In the genomic region with DNA sequence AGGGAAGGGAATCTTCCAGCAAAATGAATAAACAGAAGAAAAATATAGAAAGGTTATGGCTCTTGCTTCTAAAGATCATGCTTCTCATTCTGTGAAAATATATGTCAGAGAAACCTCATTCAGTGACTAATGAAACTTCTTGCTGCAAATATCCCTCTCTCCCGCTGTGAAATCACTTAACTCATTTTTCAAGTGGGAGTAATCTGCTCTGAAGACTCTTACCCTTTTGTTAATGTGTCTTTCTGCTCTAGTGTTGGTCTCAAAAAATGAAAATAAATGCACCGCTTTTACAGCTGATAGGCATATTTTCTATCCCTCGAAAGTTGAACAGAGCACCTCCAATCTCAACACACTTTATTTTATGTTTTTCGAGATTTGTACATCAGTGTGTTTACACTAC, we compare ENCODE assay signal across 20 cellular contexts.
"Had no signal": no experiment of that assay in that cellular context is flagged by ENCODE, and none has a peak within 500 bp of the region (broad histone marks: within the 10 kb centered on the region; RNA-seq: fewer than 3 reads in every experiment).

No MANE protein-coding gene starts in this region.

- H3K27ac ChIP-seq: adrenal gland, esophagus muscularis mucosa, gastroesophageal sphincter, heart left ventricle, left ventricle myocardium inferior, sigmoid colon, stomach, testis had no signal

- ATAC-seq: activated naive CD4-positive, alpha-beta T cell treated with anti-CD3 and anti-CD28 coated beads, Interleukin-2, amount 50 U/mL, for 72 hours; gastroesophageal sphincter; heart left ventricle; stimulated activated effector memory CD8-positive, alpha-beta T cell treated with anti-CD3 and anti-CD28 coated beads, Interleukin-12 subunit alpha, Interleukin-12 subunit beta, amount 100 ng/mL, for 72 hours had no signal

- H3K4me3 ChIP-seq: adrenal gland, esophagus muscularis mucosa, gastroesophageal sphincter, heart left ventricle, left ventricle myocardium inferior, sigmoid colon, stomach, testis had no signal

- H3K36me3 ChIP-seq: adrenal gland, esophagus muscularis mucosa, gastroesophageal sphincter, heart left ventricle, left ventricle myocardium inferior, sigmoid colon, stomach had no signal

- H3K9me3 ChIP-seq: adrenal gland, esophagus muscularis mucosa, gastroesophageal sphincter, heart left ventricle, left ventricle myocardium inferior, sigmoid colon, stomach, testis had no signal

- DNase-seq: activated CD4-positive, alpha-beta T cell treated with anti-CD3 and anti-CD28 coated beads, Interleukin-2, amount 50 U/mL, for 4 hours; activated gamma-delta T cell; adrenal gland; cerebellar nuclear complex; effector CD8-positive, alpha-beta T cell; heart left ventricle; immature natural killer cell; kidney glomerular epithelial cell; left ventricle myocardium inferior; mammary epithelial cell; midbrain; nucleus accumbens; sigmoid colon; stimulated activated CD4-positive, alpha-beta T cell treated with anti-CD3 and anti-CD28 coated beads, Interleukin-4, amount 100 ng/mL, for 24 hours; stomach; testis had no signal
